ENCODE assay signal across 8 cellular contexts in genomic region chr5:147887026-147887627, GRCh38. TPM values are rescaled to one million over a fixed set of nuclear protein-coding genes. Genes with fewer than 3 reads are reported as not detected.
A peak's percentile ranks its signal among the peaks of the same experiment; 100 is the strongest.
DNase-seq lines count a peak whose midpoint lies in the region; TF ChIP-seq lines count a peak whose summit lies in the region.

No MANE protein-coding gene starts in this region.

- H3K27ac ChIP-seq in C4-2B (no peak overlapping the region), SJSA1 (no peak overlapping the region)

- in situ Hi-C loops in KBM-7 (cut with MboI; ENCODE audit: low pct_unique_long_range_greater_than_20kb, low sequenced_read_pairs): no loop called here

- H3K27me3 ChIP-seq in SJSA1 (replicated peaks): no peaks in the 10 kb centered on the region

- intact Hi-C loops in activated T-helper 1 cell treated with anti-CD3 and anti-CD28 coated beads, Interleukin-12 subunit alpha, Interleukin-12 subunit beta, Interleukin-2, Interleukin-4 antibody, amounts not matched to agents 30 ng/mL and 10 ng/mL and 1 ng/mL, durations not matched to agents 14 hours and 24 hours and 36 hours (cut with micrococcal nuclease): loop anchor here (10.0 kb wide), 1 partner anchor 488 kb away; no protein-coding TSS in a partner anchor

- H3K36me3 ChIP-seq in SJSA1: no peaks in the 10 kb centered on the region

- no peaks in the 10 kb centered on the region for H3K9me3 ChIP-seq in SJSA1 (replicated peaks)

- H3K4me3 ChIP-seq in SJSA1: no peak overlapping the region

- peaks cover 23% of the 10 kb centered on the region for H3K4me1 ChIP-seq in SJSA1 (replicated peaks)

- no peaks in the 10 kb centered on the region for H3K36me3 Mint-ChIP-seq in type B pancreatic cell
- no peaks in the 10 kb centered on the region for H3K36me3 Mint-ChIP-seq in activated T-helper 1 cell treated with anti-CD3 and anti-CD28 coated beads, Interleukin-12 subunit alpha, Interleukin-12 subunit beta, Interleukin-2, Interleukin-4 antibody, amounts not matched to agents 30 ng/mL and 10 ng/mL and 1 ng/mL, durations not matched to agents 14 hours and 24 hours and 36 hours (ENCODE audit: low read depth)

- no peak overlapping the region for H3K27ac Mint-ChIP-seq in type B pancreatic cell
- no peak overlapping the region for H3K27ac Mint-ChIP-seq in activated T-helper 1 cell treated with anti-CD3 and anti-CD28 coated beads, Interleukin-12 subunit alpha, Interleukin-12 subunit beta, Interleukin-2, Interleukin-4 antibody, amounts not matched to agents 30 ng/mL and 10 ng/mL and 1 ng/mL, durations not matched to agents 14 hours and 24 hours and 36 hours

- no peaks in the 10 kb centered on the region for H3K4me1 Mint-ChIP-seq in type B pancreatic cell (ENCODE audit: unreplicated experiment)
- no peaks in the 10 kb centered on the region for H3K4me1 Mint-ChIP-seq in activated T-helper 1 cell treated with anti-CD3 and anti-CD28 coated beads, Interleukin-12 subunit alpha, Interleukin-12 subunit beta, Interleukin-2, Interleukin-4 antibody, amounts not matched to agents 30 ng/mL and 10 ng/mL and 1 ng/mL, durations not matched to agents 14 hours and 24 hours and 36 hours (ENCODE audit: low read depth)

- TF ChIP-seq CTCF in C4-2B (conservative IDR thresholded peaks at IDR 0.05) (peak; percentile 86), type B pancreatic cell (conservative IDR thresholded peaks at IDR 0.05) (peak; percentile 77)

- peak; percentile 62 for DNase-seq in KBM-7
- peak; percentile 44 to 69 for DNase-seq in SJSA1 (ENCODE audit: low read depth in 1 of 2, low spot score in 2 of 2)
- DNase-seq in globus pallidus (ENCODE audit: low spot score): peak; percentile 29
- no peak for DNase-seq in type B pancreatic cell (ENCODE audit: extremely low spot score, unreplicated experiment)
- DNase-seq in activated T-helper 1 cell treated with anti-CD3 and anti-CD28 coated beads, Interleukin-12 subunit alpha, Interleukin-12 subunit beta, Interleukin-2, Interleukin-4 antibody, amounts not matched to agents 30 ng/mL and 10 ng/mL and 1 ng/mL, durations not matched to agents 14 hours and 24 hours and 36 hours (ENCODE audit: low spot score): no peak
- no peak for DNase-seq in activated CD4-positive, alpha-beta T cell treated with anti-CD3 and anti-CD28 coated beads for 4 hours
- no peak for DNase-seq in activated CD8-positive, alpha-beta memory T cell treated with anti-CD3 and anti-CD28 coated beads for 24 hours

- no peak overlapping the region for H3K4me3 Mint-ChIP-seq in type B pancreatic cell
- no peak overlapping the region for H3K4me3 Mint-ChIP-seq in activated T-helper 1 cell treated with anti-CD3 and anti-CD28 coated beads, Interleukin-12 subunit alpha, Interleukin-12 subunit beta, Interleukin-2, Interleukin-4 antibody, amounts not matched to agents 30 ng/mL and 10 ng/mL and 1 ng/mL, durations not matched to agents 14 hours and 24 hours and 36 hours

- H3K9me3 Mint-ChIP-seq in type B pancreatic cell: no peaks in the 10 kb centered on the region
- H3K9me3 Mint-ChIP-seq in activated T-helper 1 cell treated with anti-CD3 and anti-CD28 coated beads, Interleukin-12 subunit alpha, Interleukin-12 subunit beta, Interleukin-2, Interleukin-4 antibody, amounts not matched to agents 30 ng/mL and 10 ng/mL and 1 ng/mL, durations not matched to agents 14 hours and 24 hours and 36 hours: no peaks in the 10 kb centered on the region

- no peaks in the 10 kb centered on the region for H3K27me3 Mint-ChIP-seq in type B pancreatic cell
- peaks cover 11% of the 10 kb centered on the region for H3K27me3 Mint-ChIP-seq in activated T-helper 1 cell treated with anti-CD3 and anti-CD28 coated beads, Interleukin-12 subunit alpha, Interleukin-12 subunit beta, Interleukin-2, Interleukin-4 antibody, amounts not matched to agents 30 ng/mL and 10 ng/mL and 1 ng/mL, durations not matched to agents 14 hours and 24 hours and 36 hours (ENCODE audit: insufficient read depth)

RNA-seq across cellular contexts. Expression of gene SCGB3A2, which starts 8.6 kb away (rescaled TPM):
- total RNA-seq in SJSA1 (2014; rRNA removed; shearing (Covaris generic)): not detected in 2 replicates
- 1.4 TPM in 1 of 2 replicates, not detected in the other for total RNA-seq in type B pancreatic cell (ENCODE audit: low replicate concordance)
- not detected in 2 replicates for total RNA-seq in activated T-helper 1 cell treated with anti-CD3 and anti-CD28 coated beads, Interleukin-12 subunit alpha, Interleukin-12 subunit beta, Interleukin-2, Interleukin-4 antibody, amounts not matched to agents 30 ng/mL and 10 ng/mL and 1 ng/mL, durations not matched to agents 14 hours and 24 hours and 36 hours

RNA-seq across cellular contexts. Expression of gene C5orf46, which starts 19.2 kb away (rescaled TPM):
- 4.3 TPM in 1 of 2 replicates, not detected in the other for total RNA-seq in SJSA1 (2014; rRNA removed; shearing (Covaris generic))
- not detected in 2 replicates for total RNA-seq in type B pancreatic cell (ENCODE audit: low replicate concordance)
- not detected in 2 replicates for total RNA-seq in activated T-helper 1 cell treated with anti-CD3 and anti-CD28 coated beads, Interleukin-12 subunit alpha, Interleukin-12 subunit beta, Interleukin-2, Interleukin-4 antibody, amounts not matched to agents 30 ng/mL and 10 ng/mL and 1 ng/mL, durations not matched to agents 14 hours and 24 hours and 36 hours

RNA-seq across cellular contexts. Expression of gene SPINK1, which starts 55.7 kb away (rescaled TPM):
- not detected in 2 replicates for total RNA-seq in SJSA1 (2014; rRNA removed; shearing (Covaris generic))
- 613 and 930 TPM in 2 replicates for total RNA-seq in type B pancreatic cell (ENCODE audit: low replicate concordance)
- total RNA-seq in activated T-helper 1 cell treated with anti-CD3 and anti-CD28 coated beads, Interleukin-12 subunit alpha, Interleukin-12 subunit beta, Interleukin-2, Interleukin-4 antibody, amounts not matched to agents 30 ng/mL and 10 ng/mL and 1 ng/mL, durations not matched to agents 14 hours and 24 hours and 36 hours: not detected in 2 replicates

Comparison
In these comparisons a context has a peak if more than half of its experiments do, and no peak if none do; other contexts are left out.
1. DNase-seq: peak in KBM-7 (single experiment), SJSA1 (2 of 2) and globus pallidus (single experiment); none in type B pancreatic cell (single experiment), activated T-helper 1 cell treated with anti-CD3 and anti-CD28 coated beads, Interleukin-12 subunit alpha, Interleukin-12 subunit beta, Interleukin-2, Interleukin-4 antibody, amounts not matched to agents 30 ng/mL and 10 ng/mL and 1 ng/mL, durations not matched to agents 14 hours and 24 hours and 36 hours (single experiment), activated CD4-positive, alpha-beta T cell treated with anti-CD3 and anti-CD28 coated beads for 4 hours (0 of 2) and activated CD8-positive, alpha-beta memory T cell treated with anti-CD3 and anti-CD28 coated beads for 24 hours (single experiment).
2. RNA of gene SPINK1, which starts 55.7 kb away (total RNA-seq): 613 to 930 TPM in type B pancreatic cell; not detected in SJSA1 and not detected in activated T-helper 1 cell treated with anti-CD3 and anti-CD28 coated beads, Interleukin-12 subunit alpha, Interleukin-12 subunit beta, Interleukin-2, Interleukin-4 antibody, amounts not matched to agents 30 ng/mL and 10 ng/mL and 1 ng/mL, durations not matched to agents 14 hours and 24 hours and 36 hours; every median in the first group is over 100 times any median in the second.